ENCODE assay signal across 17 cellular contexts in the genomic region with DNA sequence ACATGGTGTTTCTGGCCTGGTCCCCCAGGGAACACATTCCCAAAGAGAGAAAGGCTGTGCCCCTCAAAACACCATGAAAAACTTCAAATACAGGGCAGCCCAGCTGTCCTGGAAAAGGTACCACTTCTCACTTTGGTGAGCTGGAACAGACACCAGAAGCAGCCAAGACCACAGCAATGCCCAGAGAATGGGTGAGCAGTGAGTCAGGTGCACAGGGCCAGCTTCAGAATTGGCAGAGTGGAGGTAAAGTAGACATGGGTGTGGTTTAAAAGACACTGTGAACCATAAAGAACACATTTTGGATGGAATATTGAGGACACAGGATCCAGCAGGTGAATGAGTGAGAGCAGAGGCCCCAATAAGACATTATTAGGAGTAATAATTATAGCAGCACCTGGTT. TPM values are rescaled to one million over a fixed set of nuclear protein-coding genes. Genes with fewer than 3 reads are reported as not detected.
DNase-seq lines count a peak whose midpoint lies in the region; ATAC-seq and TF ChIP-seq lines count a peak whose summit lies in the region.
"Had no signal": no experiment of that assay in that cellular context is flagged by ENCODE, and none has a peak within 500 bp of the region (broad histone marks: within the 10 kb centered on the region; RNA-seq: fewer than 3 reads in every experiment).

No MANE protein-coding gene starts in this region.

- H3K4me1 ChIP-seq in H9 (ENCODE audit: insufficient read depth, low read length) = no peaks in the 10 kb centered on the region
- H3K4me1 ChIP-seq in gastroesophageal sphincter = peaks cover 11 to 93% (median 34%) of the 10 kb centered on the region in 3 donors
- H3K4me1 ChIP-seq: Peyer's patch had no signal

- H3K27ac Mint-ChIP-seq in H9 = no peak overlapping the region

- H3K9me3 Mint-ChIP-seq in H9 = no peaks in the 10 kb centered on the region

- no peaks in the 10 kb centered on the region for H3K79me2 ChIP-seq in H9 (ENCODE audit: insufficient read depth, low read length)

- H3K4me2 ChIP-seq in H9 (ENCODE audit: insufficient read depth, insufficient read length, low read length) = no peak overlapping the region

- H3K14ac ChIP-seq in H9 (ENCODE audit: insufficient read depth, low read length) = no peak overlapping the region

- peaks cover 0 to 14% of the 10 kb centered on the region in 2 donors for H3K36me3 ChIP-seq in gastroesophageal sphincter
- H3K36me3 ChIP-seq in brain microvascular endothelial cell (replicated peaks) = no peaks in the 10 kb centered on the region
- H3K36me3 ChIP-seq: MG63, Peyer's patch had no signal

- H3K79me1 ChIP-seq in H9 (ENCODE audit: insufficient read depth, low read depth, low read length, poor library complexity, severe bottlenecking) = no peaks in the 10 kb centered on the region

- H3K9me3 ChIP-seq in H9 (ENCODE audit: control insufficient read depth, low read depth, low read length) (no peaks in the 10 kb centered on the region), gastroesophageal sphincter (no peaks in the 10 kb centered on the region)
- H3K9me3 ChIP-seq: MG63, Peyer's patch had no signal

- H3K4me1 Mint-ChIP-seq in H9 = no peaks in the 10 kb centered on the region

- H2AK5ac ChIP-seq in H9 (ENCODE audit: insufficient read length, low read length) = no peak overlapping the region

- no peak overlapping the region for H2BK120ac ChIP-seq in H9 (ENCODE audit: low read depth, low read length, poor library complexity, severe bottlenecking)

- no peak for TF ChIP-seq CTCF in H9 (conservative IDR thresholded peaks at IDR 0.05)
- no peak for TF ChIP-seq CTCF in gastroesophageal sphincter (IDR thresholded peaks at IDR 0.05)
- no peak for TF ChIP-seq CTCF in brain microvascular endothelial cell (IDR thresholded peaks at IDR 0.05; ENCODE audit: low read depth, low read length, missing control alignments)

- no peaks in the 10 kb centered on the region for H3K36me3 Mint-ChIP-seq in H9 (ENCODE audit: insufficient read depth in 1 of 3, low read depth in 3 of 3)

- H3K18ac ChIP-seq in H9 (ENCODE audit: insufficient read length, low read depth, low read length) = no peak overlapping the region

- H4K8ac ChIP-seq in H9 (replicated peaks; ENCODE audit: insufficient read length, low read depth, low read length) = no peak overlapping the region

- peak overlapping the region; percentile 51 for H4K5ac ChIP-seq in H9 (ENCODE audit: insufficient read length, low read depth, low read length)

- no peak overlapping the region for H2BK20ac ChIP-seq in H9 (ENCODE audit: low read depth, low read length, poor library complexity, severe bottlenecking)

- no peaks in the 10 kb centered on the region for H3K23me2 ChIP-seq in H9 (ENCODE audit: insufficient read length, low read depth, low read length, poor library complexity, severe bottlenecking)

- no peak overlapping the region for H3K4ac ChIP-seq in H9 (ENCODE audit: low read depth, low read length)

- no peak overlapping the region for H2BK12ac ChIP-seq in H9 (ENCODE audit: insufficient read length, low read depth, low read length)

- no peak overlapping the region for H3K9ac ChIP-seq in H9 (ENCODE audit: extremely low read depth, insufficient read length, low read length)

- no peak overlapping the region for H3K4me3 Mint-ChIP-seq in H9

- ATAC-seq in gastroesophageal sphincter = no peak

- no peak overlapping the region for H2AFZ ChIP-seq in H9 (ENCODE audit: low read length)

- in situ Hi-C loops in brain microvascular endothelial cell (cut with HindIII; ENCODE audit: low pct_ligation_motif_present, low sequenced_read_pairs) = no loop called here

- no peak overlapping the region for H3K27ac ChIP-seq in H9 (ENCODE audit: insufficient read length, low read depth, low read length)
- peak overlapping the region in 3 of 4 donors; percentile 52 to 67 (median 65) for H3K27ac ChIP-seq in gastroesophageal sphincter
- peak overlapping the region; percentile 56 for H3K27ac ChIP-seq in substantia nigra (ENCODE audit: low read depth, low read length, poor library complexity, severe bottlenecking)
- H3K27ac ChIP-seq in brain microvascular endothelial cell = no peak overlapping the region
- H3K27ac ChIP-seq: 22Rv1 had no signal

- H4K91ac ChIP-seq in H9 (ENCODE audit: insufficient read length, low read depth, low read length) = no peak overlapping the region

- DNase-seq in DMS153 (lab: John Stamatoyannopoulos, UW) = peak; percentile 3
- DNase-seq in DMS153 treated with DMSO at 0.1 percent for 48 hours (lab: John Stamatoyannopoulos, UW; ENCODE audit: unreplicated experiment) = no peak
- DNase-seq in H9 = no peak
- DNase-seq in substantia nigra (lab: John Stamatoyannopoulos, UW) = no peak
- no peak for DNase-seq in SIG-M5 treated with dmso at 0.1 percent for 504 hours (lab: John Stamatoyannopoulos, UW; ENCODE audit: unreplicated experiment)
- DNase-seq in NCI-H146 (lab: John Stamatoyannopoulos, UW) = no peak
- no peak for DNase-seq in brain microvascular endothelial cell
- DNase-seq: DMS 273 treated with DMSO at 0.1 percent for 48 hours, HCEC 1CT, MG63, NCI-H2029 treated with DMSO at 0.1 percent for 48 hours, NCI-H510A, NCI-H82, Peyer's patch, SIG-M5 had no signal

- H3K27me3 ChIP-seq in H9 (ENCODE audit: insufficient read depth, low read length) (no peaks in the 10 kb centered on the region), gastroesophageal sphincter (no peaks in the 10 kb centered on the region), brain microvascular endothelial cell (replicated peaks) (no peaks in the 10 kb centered on the region)
- H3K27me3 ChIP-seq: MG63, Peyer's patch had no signal

- no peak overlapping the region for H2BK5ac ChIP-seq in H9 (ENCODE audit: insufficient read length, low read length)

- no peaks in the 10 kb centered on the region for H4K20me1 ChIP-seq in H9 (ENCODE audit: control insufficient read depth, insufficient read depth, insufficient read length)

- TF ChIP-seq POLR2A in gastroesophageal sphincter (IDR thresholded peaks at IDR 0.05) = no peak

- H3K23ac ChIP-seq in H9 (ENCODE audit: insufficient read length, low read depth, low read length) = no peak overlapping the region

- no peak overlapping the region for H3T11ph ChIP-seq in H9 (ENCODE audit: low read length)

- TF ChIP-seq EP300 in gastroesophageal sphincter (IDR thresholded peaks at IDR 0.05) = no peak

- no peak overlapping the region for H2BK15ac ChIP-seq in H9 (ENCODE audit: low read depth, low read length)

- H3K4me3 ChIP-seq in gastroesophageal sphincter (no peak overlapping the region), brain microvascular endothelial cell (ENCODE audit: low read depth, low read length) (no peak overlapping the region)
- H3K4me3 ChIP-seq: MG63, Peyer's patch had no signal

- H3K27me3 Mint-ChIP-seq in H9 (ENCODE audit: low read depth) = no peaks in the 10 kb centered on the region

- no peak overlapping the region for H3K56ac ChIP-seq in H9 (ENCODE audit: insufficient read length, low read depth, low read length)

RNA-seq across cellular contexts. Expression of gene FAM13C, which starts 51.3 kb away (rescaled TPM):
- total RNA-seq in H9 (2021) = 0.31 and 0.39 TPM in 2 replicates
- total RNA-seq in gastroesophageal sphincter = 10 to 100 TPM; 26.9 to 79.9 (median 45.5) TPM

Comparison
In these comparisons a context has a peak if more than half of its experiments do, and no peak if none do; other contexts are left out.
1. H3K27ac ChIP-seq: peak in gastroesophageal sphincter (3 of 4) and substantia nigra (single experiment); none in H9 (single experiment) and brain microvascular endothelial cell (single experiment).
2. RNA of gene FAM13C, which starts 51.3 kb away (total RNA-seq): 26.9 to 79.9 TPM in gastroesophageal sphincter; 0.31 to 0.39 TPM in H9; every median in the first group is over 10 times any median in the second.